Comparison of ENCODE assay signal across 1 cellular context in genomic region chr17:5434984-5435383, GRCh38.
TF ChIP-seq lines count a peak whose summit lies in the region.

No MANE protein-coding gene starts in this region.

TF ChIP-seq in WTC11, 78 proteins besides CTCF, POLR2A, EP300 and RAD21 (continued from another document):
- TF ChIP-seq ATF6 (CRISPR knock-in tag; IDR thresholded peaks at IDR 0.05) (no peak), ZNF396 (CRISPR knock-in tag; IDR thresholded peaks at IDR 0.05; ENCODE audit: borderline replicate concordance) (no peak), GRHL2 (CRISPR knock-in tag; IDR thresholded peaks at IDR 0.05; ENCODE audit: insufficient replicate concordance, severe bottlenecking) (no peak), NR2C2 (CRISPR knock-in tag; IDR thresholded peaks at IDR 0.05) (no peak), CREB1 (CRISPR knock-in tag; IDR thresholded peaks at IDR 0.05) (no peak), ZSCAN18 (CRISPR knock-in tag; IDR thresholded peaks at IDR 0.05) (no peak), ZNF232 (CRISPR knock-in tag; IDR thresholded peaks at IDR 0.05) (no peak), NR3C1 (CRISPR knock-in tag; conservative IDR thresholded peaks at IDR 0.05; ENCODE audit: low read depth) (no peak), IRF1 (CRISPR knock-in tag; IDR thresholded peaks at IDR 0.05) (no peak), ZNF423 (CRISPR knock-in tag; IDR thresholded peaks at IDR 0.05) (no peak), NFE2L1 (CRISPR knock-in tag; IDR thresholded peaks at IDR 0.05) (no peak), NR1H2 (CRISPR knock-in tag; IDR thresholded peaks at IDR 0.05) (no peak), TEAD1 (CRISPR knock-in tag; IDR thresholded peaks at IDR 0.05) (no peak)
TF ChIP-seq in WTC11: peak in this region for 0.
